Comparison of ENCODE assay signal across 8 cellular contexts in the genomic region with DNA sequence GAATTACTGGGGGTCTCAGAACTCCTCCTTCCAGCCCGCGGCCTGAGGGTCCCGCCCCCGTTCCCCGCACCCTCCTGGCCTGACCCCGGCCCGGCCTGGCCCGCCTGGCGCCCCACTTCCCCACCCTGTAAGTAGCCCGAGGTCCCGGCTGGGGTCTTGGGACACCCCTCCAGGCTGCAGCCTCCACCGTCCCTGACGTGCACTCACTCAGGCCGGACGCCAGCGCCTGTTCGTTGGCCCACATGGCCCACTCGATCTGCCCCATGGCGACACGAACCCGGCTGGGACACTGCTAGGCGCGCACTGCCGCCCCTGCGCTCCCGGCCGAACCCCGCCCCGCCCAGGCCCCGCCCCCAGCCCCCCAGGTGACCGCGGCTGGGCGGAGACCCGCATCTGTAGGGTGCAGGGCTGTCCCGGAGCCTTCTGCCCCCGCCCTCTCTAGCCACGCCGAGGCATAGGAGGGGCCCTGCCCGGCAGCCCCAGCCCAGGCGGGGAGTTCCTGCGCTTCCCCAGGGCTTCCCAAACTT. TPM values are rescaled to one million over a fixed set of nuclear protein-coding genes. Genes with fewer than 3 reads are reported as not detected.
A peak's percentile ranks its signal among the peaks of the same experiment; 100 is the strongest.
DNase-seq lines count a peak whose midpoint lies in the region; ATAC-seq and TF ChIP-seq lines count a peak whose summit lies in the region.

A gene (minus strand): TSS at position 305 of the 527 bp plus-strand sequence. CDS start 40 bp downstream, at position 265.

- CTCF ChIA-PET in RWPE1 (lab: Yijun Ruan, JAX) = interaction anchor here (0.7 kb wide), 1 partner anchor 18 kb away, joined by 3 read pairs; no protein-coding TSS in a partner anchor

- no peaks in the 10 kb centered on the region for H3K27me3 ChIP-seq in upper lobe of right lung

- H3K27me3 Mint-ChIP-seq in progenitor cell of endocrine pancreas = no peaks in the 10 kb centered on the region

- peaks cover 16% of the 10 kb centered on the region for H3K36me3 ChIP-seq in upper lobe of right lung

- peaks cover 21% of the 10 kb centered on the region for H3K4me1 ChIP-seq in upper lobe of right lung

- no peak for TF ChIP-seq CTCF in RWPE1 (conservative IDR thresholded peaks at IDR 0.05; ENCODE audit: low read depth)
- no peak for TF ChIP-seq CTCF in progenitor cell of endocrine pancreas (IDR thresholded peaks at IDR 0.05; ENCODE audit: unreplicated experiment)
- no peak for TF ChIP-seq CTCF in upper lobe of right lung (IDR thresholded peaks at IDR 0.05)

- H3K27ac Mint-ChIP-seq in progenitor cell of endocrine pancreas = peak within 1 kb of the TSS; percentile 56

- H3K27ac ChIP-seq in RWPE1 = peak within 1 kb of the TSS; percentile 71
- H3K27ac ChIP-seq in upper lobe of right lung = peak within 1 kb of the TSS; percentile 84

- no peaks in the 10 kb centered on the region for H3K9me3 ChIP-seq in upper lobe of right lung

- POLR2A ChIA-PET in RWPE1 (lab: Yijun Ruan, JAX; ENCODE audit: low non-redundant PET) = interaction anchor here (0.6 kb wide), 1 partner anchor 12 kb away, joined by 3 read pairs; a partner anchor contains a TSS

- peaks cover 4% of the 10 kb centered on the region for H3K4me1 Mint-ChIP-seq in progenitor cell of endocrine pancreas (ENCODE audit: low read depth)

- peak; percentile 86 for DNase-seq in AG08395 (ENCODE audit: low spot score)
- DNase-seq in RWPE1 (ENCODE audit: low spot score) = peak; percentile 68
- peak; percentile 79 for DNase-seq in activated naive CD4-positive, alpha-beta T cell treated with Interleukin-2 at 50 U/mL for 16 hours
- peak; percentile 93 for DNase-seq in Right ventricle myocardium inferior (ENCODE audit: missing footprints)
- no peak for DNase-seq in progenitor cell of endocrine pancreas (ENCODE audit: low spot score, unreplicated experiment)
- peak; percentile 89 for DNase-seq in upper lobe of right lung

- H3K4me3 ChIP-seq in upper lobe of right lung = peak within 1 kb of the TSS; percentile 78

- peak within 1 kb of the TSS; percentile 81 for H3K4me3 Mint-ChIP-seq in progenitor cell of endocrine pancreas (ENCODE audit: low read depth)

- H3K9me3 Mint-ChIP-seq in progenitor cell of endocrine pancreas (ENCODE audit: low read depth) = no peaks in the 10 kb centered on the region

- ATAC-seq in GM18868 (IDR thresholded peaks at IDR 0.05; ENCODE audit: unreplicated experiment) (peak; percentile 74), HG03097 (IDR thresholded peaks at IDR 0.05; ENCODE audit: low FRiP score, unreplicated experiment) (peak; percentile 48), Right ventricle myocardium inferior (peak; percentile 92), upper lobe of right lung (peak; percentile 86)

- intact Hi-C loops in Right ventricle myocardium inferior (cut with DNase I) = no loop called here
- intact Hi-C loops in upper lobe of right lung (cut with DNase I) = no loop called here

- H3K36me3 Mint-ChIP-seq in progenitor cell of endocrine pancreas (ENCODE audit: insufficient read depth) = peaks cover 7% of the 10 kb centered on the region

RNA-seq across cellular contexts. Expression of the gene that starts here (rescaled TPM):
- 63.7 TPM for total RNA-seq in Right ventricle myocardium inferior
- total RNA-seq in progenitor cell of endocrine pancreas = 111 and 112 TPM in 2 replicates
- 257 TPM for total RNA-seq in upper lobe of right lung
